ENCODE assay signal across 1 cellular context in genomic region chr4:54913751-54914526, GRCh38.
TF ChIP-seq lines count a peak whose summit lies in the region.

No MANE protein-coding gene starts in this region.

TF ChIP-seq in WTC11, 78 proteins besides CTCF, POLR2A, EP300 and RAD21 (continued from another document):
- TF ChIP-seq, protein P1, sequence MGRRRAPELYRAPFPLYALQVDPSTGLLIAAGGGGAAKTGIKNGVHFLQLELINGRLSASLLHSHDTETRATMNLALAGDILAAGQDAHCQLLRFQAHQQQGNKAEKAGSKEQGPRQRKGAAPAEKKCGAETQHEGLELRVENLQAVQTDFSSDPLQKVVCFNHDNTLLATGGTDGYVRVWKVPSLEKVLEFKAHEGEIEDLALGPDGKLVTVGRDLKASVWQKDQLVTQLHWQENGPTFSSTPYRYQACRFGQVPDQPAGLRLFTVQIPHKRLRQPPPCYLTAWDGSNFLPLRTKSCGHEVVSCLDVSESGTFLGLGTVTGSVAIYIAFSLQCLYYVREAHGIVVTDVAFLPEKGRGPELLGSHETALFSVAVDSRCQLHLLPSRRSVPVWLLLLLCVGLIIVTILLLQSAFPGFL (CRISPR knock-in tag; IDR thresholded peaks at IDR 0.05; ENCODE audit: borderline replicate concordance), result no peak
- TF ChIP-seq NFYB (CRISPR knock-in tag; conservative IDR thresholded peaks at IDR 0.05; ENCODE audit: low read depth), result no peak
- no peak for TF ChIP-seq GTF2I (CRISPR knock-in tag; conservative IDR thresholded peaks at IDR 0.05)
- TF ChIP-seq, protein P2, sequence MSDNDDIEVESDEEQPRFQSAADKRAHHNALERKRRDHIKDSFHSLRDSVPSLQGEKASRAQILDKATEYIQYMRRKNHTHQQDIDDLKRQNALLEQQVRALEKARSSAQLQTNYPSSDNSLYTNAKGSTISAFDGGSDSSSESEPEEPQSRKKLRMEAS (CRISPR knock-in tag; IDR thresholded peaks at IDR 0.05), result no peak
- TF ChIP-seq ZNF219 (CRISPR knock-in tag; IDR thresholded peaks at IDR 0.05; ENCODE audit: borderline replicate concordance), result no peak
- TF ChIP-seq SOX15 (CRISPR knock-in tag; IDR thresholded peaks at IDR 0.05), result no peak
- TF ChIP-seq, protein P3, sequence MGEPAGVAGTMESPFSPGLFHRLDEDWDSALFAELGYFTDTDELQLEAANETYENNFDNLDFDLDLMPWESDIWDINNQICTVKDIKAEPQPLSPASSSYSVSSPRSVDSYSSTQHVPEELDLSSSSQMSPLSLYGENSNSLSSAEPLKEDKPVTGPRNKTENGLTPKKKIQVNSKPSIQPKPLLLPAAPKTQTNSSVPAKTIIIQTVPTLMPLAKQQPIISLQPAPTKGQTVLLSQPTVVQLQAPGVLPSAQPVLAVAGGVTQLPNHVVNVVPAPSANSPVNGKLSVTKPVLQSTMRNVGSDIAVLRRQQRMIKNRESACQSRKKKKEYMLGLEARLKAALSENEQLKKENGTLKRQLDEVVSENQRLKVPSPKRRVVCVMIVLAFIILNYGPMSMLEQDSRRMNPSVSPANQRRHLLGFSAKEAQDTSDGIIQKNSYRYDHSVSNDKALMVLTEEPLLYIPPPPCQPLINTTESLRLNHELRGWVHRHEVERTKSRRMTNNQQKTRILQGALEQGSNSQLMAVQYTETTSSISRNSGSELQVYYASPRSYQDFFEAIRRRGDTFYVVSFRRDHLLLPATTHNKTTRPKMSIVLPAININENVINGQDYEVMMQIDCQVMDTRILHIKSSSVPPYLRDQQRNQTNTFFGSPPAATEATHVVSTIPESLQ (CRISPR knock-in tag; IDR thresholded peaks at IDR 0.05), result no peak
- TF ChIP-seq NR1H2 (CRISPR knock-in tag; IDR thresholded peaks at IDR 0.05), result no peak
